ENCODE assay signal across 27 cellular contexts in the genomic region with DNA sequence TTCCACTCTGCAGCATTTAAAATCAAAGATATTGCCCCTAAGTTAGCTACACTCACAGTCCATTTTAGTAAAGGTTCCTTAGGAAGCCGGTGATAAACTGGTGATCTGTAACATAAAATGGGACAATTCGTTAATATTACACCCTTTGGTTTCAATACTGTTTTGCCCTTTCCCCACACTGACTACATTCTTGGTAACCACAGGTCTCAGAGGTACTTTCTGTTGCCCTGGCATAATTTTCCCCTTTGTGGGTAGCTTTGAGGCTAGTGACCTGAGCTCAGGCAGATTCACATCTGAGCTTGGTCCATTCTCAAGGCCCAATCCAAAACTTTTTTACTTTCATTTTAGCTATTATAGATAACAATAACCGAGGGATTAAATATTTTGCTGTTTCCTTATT. TPM values are rescaled to one million over a fixed set of nuclear protein-coding genes. Genes with fewer than 3 reads are reported as not detected.
DNase-seq lines count a peak whose midpoint lies in the region; ATAC-seq lines count a peak whose summit lies in the region.
"Had no signal": no experiment of that assay in that cellular context is flagged by ENCODE, and none has a peak within 500 bp of the region (broad histone marks: within the 10 kb centered on the region; RNA-seq: fewer than 3 reads in every experiment).

No MANE protein-coding gene starts in this region.

- H2BK5ac ChIP-seq in mesendoderm (ENCODE audit: low read length) (no peak overlapping the region), trophoblast cell (ENCODE audit: low read depth, low read length, poor library complexity) (no peak overlapping the region)

- no peak overlapping the region for H4K5ac ChIP-seq in mesendoderm (ENCODE audit: low read length)

- no peaks in the 10 kb centered on the region for H3K27me3 ChIP-seq in mesendoderm (ENCODE audit: insufficient read depth, low read length, poor library complexity)
- H3K27me3 ChIP-seq in trophoblast cell (ENCODE audit: insufficient read depth, low read length), result no peaks in the 10 kb centered on the region
- H3K27me3 ChIP-seq: breast epithelium, neutrophil had no signal

- no peaks in the 10 kb centered on the region for H3K36me3 ChIP-seq in mesendoderm (ENCODE audit: control insufficient read depth, insufficient read depth, low read length)
- H3K36me3 ChIP-seq in trophoblast cell (ENCODE audit: control insufficient read depth in 1 of 2, insufficient read depth in 2 of 2, low read length in 2 of 2), result no peaks in the 10 kb centered on the region
- H3K36me3 ChIP-seq: breast epithelium, neutrophil, thoracic aorta had no signal

- H3K27ac ChIP-seq in mesendoderm (ENCODE audit: low read depth, low read length) (no peak overlapping the region), trophoblast cell (ENCODE audit: low read depth, low read length) (no peak overlapping the region)
- H3K27ac ChIP-seq: breast epithelium, neutrophil, thoracic aorta had no signal

- no peak overlapping the region for H2BK12ac ChIP-seq in trophoblast cell (ENCODE audit: low read length)

- ATAC-seq in GM18511 (IDR thresholded peaks at IDR 0.05; ENCODE audit: unreplicated experiment), result peak; percentile 89
- ATAC-seq in GM21529 (IDR thresholded peaks at IDR 0.05; ENCODE audit: unreplicated experiment), result peak; percentile 46
- ATAC-seq in HG03432 (IDR thresholded peaks at IDR 0.05; ENCODE audit: unreplicated experiment), result peak; percentile 68
- no peak for ATAC-seq in left lobe of liver
- ATAC-seq: activated CD4-positive, CD25-positive, alpha-beta regulatory T cell treated with anti-CD3 and anti-CD28 coated beads, Interleukin-2, amount 50 U/mL, for 24 hours; activated CD8-positive, alpha-beta T cell treated with anti-CD3 and anti-CD28 coated beads for 36 hours; Panc1; stimulated activated memory B cell treated with anti-CD40 and anti-IgM and Interleukin-4, amounts not matched to agents 10 μg/mL and 1 μg/mL and 100 μg/mL, for 72 hours had no signal

- H3K18ac ChIP-seq in mesendoderm (ENCODE audit: low read length) (peak overlapping the region; percentile 60), trophoblast cell (ENCODE audit: low read length) (no peak overlapping the region)

- no peaks in the 10 kb centered on the region for H3K79me1 ChIP-seq in mesendoderm (ENCODE audit: low read length)
- no peaks in the 10 kb centered on the region for H3K79me1 ChIP-seq in trophoblast cell (ENCODE audit: low read length)

- H4K8ac ChIP-seq in mesendoderm (ENCODE audit: low read depth, low read length) (no peak overlapping the region), trophoblast cell (ENCODE audit: low read depth, low read length) (no peak overlapping the region)

- H3K4ac ChIP-seq in mesendoderm (ENCODE audit: low read depth, low read length) (peak overlapping the region; percentile 36), trophoblast cell (ENCODE audit: low read depth, low read length) (no peak overlapping the region)

- H2BK15ac ChIP-seq in mesendoderm (replicated peaks; ENCODE audit: low read depth), result peak overlapping the region; percentile 47

- H3K56ac ChIP-seq in mesendoderm (ENCODE audit: low read length), result no peak overlapping the region

- no CpG with 5 or more reads among the region's 3 CpGs for WGBS in mesendoderm (ENCODE audit: extremely low coverage, insufficient coverage, low lambda C conversion rate)
- no CpG with 5 or more reads among the region's 3 CpGs for WGBS in trophoblast cell (ENCODE audit: extremely low coverage, insufficient coverage, insufficient read length)

- H4K12ac ChIP-seq in trophoblast cell (ENCODE audit: low read depth, low read length), result no peak overlapping the region

- H3K23ac ChIP-seq in mesendoderm (ENCODE audit: low read length) (no peak overlapping the region), trophoblast cell (ENCODE audit: low read length) (no peak overlapping the region)

- H4K91ac ChIP-seq in trophoblast cell (ENCODE audit: low read depth, low read length), result no peak overlapping the region

- no peak overlapping the region for H3K9ac ChIP-seq in mesendoderm (ENCODE audit: low read length)
- no peak overlapping the region for H3K9ac ChIP-seq in trophoblast cell (ENCODE audit: low read length)

- H3K9me3 ChIP-seq in trophoblast cell (ENCODE audit: insufficient read depth, low read depth, low read length), result no peaks in the 10 kb centered on the region
- H3K9me3 ChIP-seq: breast epithelium, neutrophil, thoracic aorta had no signal

- no peak overlapping the region for H2BK120ac ChIP-seq in mesendoderm (ENCODE audit: low read depth, low read length)
- H2BK120ac ChIP-seq in trophoblast cell (ENCODE audit: insufficient read depth, low read length, poor library complexity), result no peak overlapping the region

- DNase-seq in mesendoderm, result no peak
- no peak for DNase-seq in kidney glomerular epithelial cell (lab: John Stamatoyannopoulos, UW)
- no peak for DNase-seq in trophoblast cell
- DNase-seq in left lobe of liver (ENCODE audit: low spot score), result no peak
- DNase-seq in activated effector memory CD4-positive, alpha-beta T cell treated with anti-CD3 and anti-CD28 coated beads, Interleukin-2, amount 50 U/mL, for 16 hours, result no peak
- DNase-seq: activated CD8-positive, alpha-beta T cell treated with anti-CD3 and anti-CD28 coated beads for 36 hours; activated naive CD4-positive, alpha-beta T cell; activated T-cell treated with anti-CD3 and anti-CD28 coated beads, Interleukin-2, amount 50 U/mL, for 1 hour; cortex of kidney; endodermal cell; Karpas-422; kidney; NCI-H2029; NCI-H2227 treated with DMSO at 0.1 percent for 48 hours; SIG-M5; small intestine had no signal

- H3K79me2 ChIP-seq in mesendoderm (ENCODE audit: control insufficient read depth, insufficient read depth, low read length) (no peaks in the 10 kb centered on the region), trophoblast cell (ENCODE audit: control insufficient read depth, insufficient read depth, low read length, poor library complexity) (no peaks in the 10 kb centered on the region)

- no peak overlapping the region for H3K14ac ChIP-seq in trophoblast cell (ENCODE audit: low read length)

- no peak overlapping the region for H3K4me3 ChIP-seq in mesendoderm (ENCODE audit: low read length)
- H3K4me3 ChIP-seq in trophoblast cell (ENCODE audit: low read depth, low read length), result no peak overlapping the region
- H3K4me3 ChIP-seq: breast epithelium, lung, thoracic aorta had no signal

- H3K4me1 ChIP-seq in mesendoderm (ENCODE audit: control insufficient read depth, low read depth, low read length) (peaks cover 8% of the 10 kb centered on the region), trophoblast cell (ENCODE audit: control insufficient read depth in 1 of 2, insufficient read depth in 2 of 2, low read length in 2 of 2) (no peaks in the 10 kb centered on the region)
- H3K4me1 ChIP-seq: breast epithelium had no signal

- H3K4me2 ChIP-seq in mesendoderm (ENCODE audit: low read length), result no peak overlapping the region
- H3K4me2 ChIP-seq in trophoblast cell (ENCODE audit: low read length), result no peak overlapping the region

- H2AFZ ChIP-seq in trophoblast cell (ENCODE audit: insufficient read depth, low read length, poor library complexity), result no peak overlapping the region

- H2AK5ac ChIP-seq in mesendoderm (ENCODE audit: low read length) (no peak overlapping the region), trophoblast cell (ENCODE audit: low read length) (no peak overlapping the region)

RNA-seq across cellular contexts. Expression of gene CSRNP3, which starts 32.9 kb away (rescaled TPM):
- polyA plus RNA-seq in mesendoderm (2013, experiment 1 of 2), result 1.1 TPM
- 1.5 TPM for polyA plus RNA-seq in mesendoderm (2013, experiment 2 of 2)
- 1.5 and 1.7 TPM in 2 replicates for polyA plus RNA-seq in trophoblast cell (2013)
- 2.6 TPM for total RNA-seq in left lobe of liver
- total RNA-seq: activated CD8-positive, alpha-beta T cell treated with anti-CD3 and anti-CD28 coated beads for 36 hours; HT1080 had no signal
